ENCODE assay signal across 8 cellular contexts in genomic region chr19:53102701-53103140, GRCh38. TPM values are rescaled to one million over a fixed set of nuclear protein-coding genes. Genes with fewer than 3 reads are reported as not detected.
A peak's percentile ranks its signal among the peaks of the same experiment; 100 is the strongest.
DNase-seq lines count a peak whose midpoint lies in the region; ATAC-seq and TF ChIP-seq lines count a peak whose summit lies in the region.

No MANE protein-coding gene starts in this region.

- H3K27ac Mint-ChIP-seq in progenitor cell of endocrine pancreas: peak overlapping the region; percentile 95

- peaks cover 1% of the 10 kb centered on the region for H3K36me3 ChIP-seq in cardiac muscle cell

- H3K4me1 ChIP-seq in cardiac muscle cell (ENCODE audit: low read depth): peaks cover 13% of the 10 kb centered on the region

- H3K4me1 Mint-ChIP-seq in progenitor cell of endocrine pancreas (ENCODE audit: low read depth): peaks cover 11% of the 10 kb centered on the region

- peak; percentile 56 for DNase-seq in EL
- no peak for DNase-seq in HEK293T (ENCODE audit: extremely low spot score)
- peak; percentile 17 for DNase-seq in NCI-H748 treated with DMSO at 0.1 percent for 48 hours (lab: John Stamatoyannopoulos, UW)
- DNase-seq in activated naive CD4-positive, alpha-beta T cell treated with Interleukin-2 at 50 U/mL for 16 hours: peak; percentile 41
- DNase-seq in cardiac muscle cell (ENCODE audit: low read depth in 1 of 2, low spot score in 1 of 2): peak; percentile 54 to 61
- peak; percentile 12 for DNase-seq in progenitor cell of endocrine pancreas (ENCODE audit: low spot score, unreplicated experiment)
- DNase-seq in medulla oblongata (ENCODE audit: extremely low spot score): no peak

- peaks cover 6% of the 10 kb centered on the region for H3K36me3 Mint-ChIP-seq in progenitor cell of endocrine pancreas (ENCODE audit: insufficient read depth)

- peak overlapping the region; percentile 36 for H3K27ac ChIP-seq in cardiac muscle cell

- no peaks in the 10 kb centered on the region for H3K27me3 Mint-ChIP-seq in progenitor cell of endocrine pancreas

- POLR2A ChIA-PET in HEK293T (lab: Yijun Ruan, JAX): no interaction called here

- H3K4me3 ChIP-seq in cardiac muscle cell: peak overlapping the region; percentile 86

- H3K9me3 Mint-ChIP-seq in progenitor cell of endocrine pancreas (ENCODE audit: low read depth): no peaks in the 10 kb centered on the region

- TF ChIP-seq CTCF in cardiac muscle cell (IDR thresholded peaks at IDR 0.05; ENCODE audit: low read depth, low read length) (no peak), progenitor cell of endocrine pancreas (IDR thresholded peaks at IDR 0.05; ENCODE audit: unreplicated experiment) (no peak)

- CTCF ChIA-PET in HEK293T (lab: Yijun Ruan, JAX): no interaction called here

- no peaks in the 10 kb centered on the region for H3K27me3 ChIP-seq in cardiac muscle cell

- H3K9me3 ChIP-seq in cardiac muscle cell (ENCODE audit: low read depth): no peaks in the 10 kb centered on the region

- H3K4me3 Mint-ChIP-seq in progenitor cell of endocrine pancreas (ENCODE audit: low read depth): peak overlapping the region; percentile 92

- ATAC-seq in HG03460 (IDR thresholded peaks at IDR 0.05; ENCODE audit: unreplicated experiment): no peak

TF ChIP-seq in HEK293T, 16 proteins besides CTCF, POLR2A, EP300 and RAD21:
- TF ChIP-seq L3MBTL2 (conservative IDR thresholded peaks at IDR 0.05) (0 out of 2 replicates have a peak, but pooled peaks have one; percentile 25), FOXA1 (IDR thresholded peaks at IDR 0.05) (no peak)

RNA-seq across cellular contexts. Expression of gene ZNF160, which starts 0.5 kb away (rescaled TPM):
- total RNA-seq in cardiac muscle cell (56.3 and 110 TPM in 2 replicates), progenitor cell of endocrine pancreas (51.0 and 53.8 TPM in 2 replicates)
- 53.8 and 83.5 TPM in 2 replicates for polyA plus RNA-seq in cardiac muscle cell

RNA-seq across cellular contexts. Expression of gene ZNF415, which starts 30.0 kb away (rescaled TPM):
- total RNA-seq in cardiac muscle cell: 11.9 and 17.0 TPM in 2 replicates
- polyA plus RNA-seq in cardiac muscle cell: 11.8 and 22.9 TPM in 2 replicates
- 13.6 and 18.1 TPM in 2 replicates for total RNA-seq in progenitor cell of endocrine pancreas

RNA-seq across cellular contexts. Expression of gene ZNF347, which starts 56.1 kb away (rescaled TPM):
- 2.9 and 5.8 TPM in 2 replicates for total RNA-seq in cardiac muscle cell
- 1.9 and 5.8 TPM in 2 replicates for polyA plus RNA-seq in cardiac muscle cell
- total RNA-seq in progenitor cell of endocrine pancreas: 17.2 and 18.3 TPM in 2 replicates

RNA-seq across cellular contexts. Expression of gene ERVV-2, which starts 58.2 kb away (rescaled TPM):
- total RNA-seq in cardiac muscle cell (0.06 and 0.14 TPM in 2 replicates), progenitor cell of endocrine pancreas (not detected in 2 replicates)
- polyA plus RNA-seq in cardiac muscle cell: 0.91 TPM in 1 of 2 replicates, not detected in the other

Comparison
In these comparisons a context has a peak if more than half of its experiments do, and no peak if none do; other contexts are left out.
1. DNase-seq: peak in EL (single experiment), NCI-H748 treated with DMSO at 0.1 percent for 48 hours (single experiment), activated naive CD4-positive, alpha-beta T cell treated with Interleukin-2 at 50 U/mL for 16 hours (single experiment), cardiac muscle cell (2 of 2) and progenitor cell of endocrine pancreas (single experiment); none in HEK293T (single experiment) and medulla oblongata (single experiment).